ENCODE assay signal across 34 cellular contexts in genomic region chr20:32929162-32929561, GRCh38.
"Had no signal": no experiment of that assay in that cellular context is flagged by ENCODE, and none has a peak within 500 bp of the region (broad histone marks: within the 10 kb centered on the region; RNA-seq: fewer than 3 reads in every experiment).

No MANE protein-coding gene starts in this region.

- H3K36me3 ChIP-seq: adrenal gland, ascending aorta, brain microvascular endothelial cell, breast epithelium, cardiac muscle cell had no signal

- H3K4me1 ChIP-seq: adrenal gland, ascending aorta, body of pancreas, breast epithelium had no signal

- FAIRE-seq: astrocyte, bronchial epithelial cell had no signal

- H3K4me3 ChIP-seq: adrenal gland, ascending aorta, body of pancreas, breast epithelium, cardiac muscle cell had no signal

- H3K27me3 ChIP-seq: adrenal gland, ascending aorta, body of pancreas, brain microvascular endothelial cell, breast epithelium, cardiac muscle cell had no signal

- H3K27ac ChIP-seq: adrenal gland, ascending aorta, body of pancreas, brain microvascular endothelial cell, breast epithelium, cardiac muscle cell had no signal

- ATAC-seq: activated naive CD4-positive, alpha-beta T cell treated with anti-CD3 and anti-CD28 coated beads, Interleukin-2, amount 50 U/mL, for 72 hours; activated naive CD8-positive, alpha-beta T cell treated with anti-CD3 and anti-CD28 coated beads, Interleukin-2, amount 50 U/mL, for 24 hours; activated T-cell treated with anti-CD3 and anti-CD28 coated beads, Interleukin-2, amount 50 U/mL, for 4 hours; activated T-cell treated with anti-CD3 and anti-CD28 coated beads, Interleukin-2, amount 50 U/mL, for 72 hours; activated T-helper 17 cell treated with anti-CD3 and anti-CD28 coated beads, Interleukin-2, amount 50 U/mL, for 72 hours; body of pancreas had no signal

- DNase-seq: activated effector memory CD4-positive, alpha-beta T cell treated with anti-CD3 and anti-CD28 coated beads, Interleukin-2, amount 50 U/mL, for 16 hours; activated effector memory CD4-positive, alpha-beta T cell treated with Interleukin-2 at 50 U/mL for 16 hours; activated gamma-delta T cell; activated gamma-delta T cell treated with Interleukin-2 at 50 U/mL for 16 hours; activated naive CD4-positive, alpha-beta T cell; activated naive CD4-positive, alpha-beta T cell treated with anti-CD3 and anti-CD28 coated beads for 36 hours; activated naive CD4-positive, alpha-beta T cell treated with anti-CD3 and anti-CD28 coated beads, Interleukin-2, amount 10 ng/mL, durations not matched to agents 7 days and 5 days; activated naive CD4-positive, alpha-beta T cell treated with anti-CD3 and anti-CD28 coated beads, Interleukin-2, amount 50 U/mL, for 16 hours; activated naive CD4-positive, alpha-beta T cell treated with Interleukin-2 at 50 U/mL for 16 hours; activated naive CD8-positive, alpha-beta T cell treated with anti-CD3 and anti-CD28 coated beads for 36 hours; activated naive CD8-positive, alpha-beta T cell treated with anti-CD3 and anti-CD28 coated beads, Interleukin-2, amount 10 ng/mL, durations not matched to agents 7 days and 5 days; activated naive CD8-positive, alpha-beta T cell treated with anti-CD3 and anti-CD28 coated beads, Interleukin-2, amount 50 U/mL, for 24 hours; activated T-cell treated with anti-CD3 and anti-CD28 coated beads, Interleukin-2, amount 50 U/mL, for 1 hour; activated T-cell treated with anti-CD3 and anti-CD28 coated beads, Interleukin-2, amount 50 U/mL, for 24 hours; activated T-cell treated with anti-CD3 and anti-CD28 coated beads, Interleukin-2, amount 50 U/mL, for 4 hours; activated T-cell treated with anti-CD3 and anti-CD28 coated beads, Interleukin-2, amount 50 U/mL, for 48 hours; activated T-cell treated with anti-CD3 and anti-CD28 coated beads, Interleukin-2, amount 50 U/mL, for 72 hours; adrenal gland; amniotic stem cell; amygdala; anterior cingulate cortex; aorta; body of pancreas; brain microvascular endothelial cell; caudate nucleus; central memory CD4-positive, alpha-beta T cell; cerebellar nuclear complex had no signal

- H3K9me3 ChIP-seq: adrenal gland, ascending aorta, body of pancreas, breast epithelium had no signal
